In genomic region chr4:169604903-169605331, GRCh38 we compare ENCODE assay signal across 16 cellular contexts. TPM values are rescaled to one million over a fixed set of nuclear protein-coding genes. Genes with fewer than 3 reads are reported as not detected.
DNase-seq lines count a peak whose midpoint lies in the region; ATAC-seq and TF ChIP-seq lines count a peak whose summit lies in the region.
"Had no signal": no experiment of that assay in that cellular context is flagged by ENCODE, and none has a peak within 500 bp of the region (broad histone marks: within the 10 kb centered on the region; RNA-seq: fewer than 3 reads in every experiment).

No MANE protein-coding gene starts in this region.

- ATAC-seq in SK-N-SH treated with all-trans-retinoic acid at 6 μM for 48 hours = peak; percentile 64
- ATAC-seq in foreskin keratinocyte = peak; percentile 10
- no peak for ATAC-seq in HG03095 (IDR thresholded peaks at IDR 0.05; ENCODE audit: unreplicated experiment)
- ATAC-seq in GM21423 (IDR thresholded peaks at IDR 0.05; ENCODE audit: unreplicated experiment) = no peak

- no peak overlapping the region for H3K4me3 Mint-ChIP-seq in MCF 10A (ENCODE audit: unreplicated experiment)
- H3K4me3 Mint-ChIP-seq in endothelial cell (ENCODE audit: unreplicated experiment) = no peak overlapping the region
- H3K4me3 Mint-ChIP-seq: activated CD4-positive, alpha-beta T cell treated with anti-CD3 and anti-CD28 coated beads for 36 hours; nephron progenitor cell had no signal

- H3K27ac Mint-ChIP-seq in MCF 10A (ENCODE audit: low read depth, unreplicated experiment) = peak overlapping the region; percentile 86
- no peak overlapping the region for H3K27ac Mint-ChIP-seq in endothelial cell (ENCODE audit: unreplicated experiment)
- H3K27ac Mint-ChIP-seq: nephron progenitor cell had no signal

- no peak for TF ChIP-seq CTCF in MCF 10A (IDR thresholded peaks at IDR 0.05; ENCODE audit: unreplicated experiment)
- no peak for TF ChIP-seq CTCF in breast epithelium (IDR thresholded peaks at IDR 0.05)
- TF ChIP-seq CTCF in foreskin keratinocyte (conservative IDR thresholded peaks at IDR 0.05) = no peak
- TF ChIP-seq CTCF in endothelial cell (IDR thresholded peaks at IDR 0.05; ENCODE audit: unreplicated experiment) = no peak

- no peaks in the 10 kb centered on the region for H3K9me3 Mint-ChIP-seq in MCF 10A (ENCODE audit: unreplicated experiment)
- no peaks in the 10 kb centered on the region for H3K9me3 Mint-ChIP-seq in endothelial cell (ENCODE audit: unreplicated experiment)
- H3K9me3 Mint-ChIP-seq: activated T-cell treated with anti-CD3 and anti-CD28 coated beads, Interleukin-2, amount 50 U/mL, for 72 hours; nephron progenitor cell had no signal

- no peaks in the 10 kb centered on the region for H3K27me3 ChIP-seq in breast epithelium
- no peaks in the 10 kb centered on the region for H3K27me3 ChIP-seq in foreskin keratinocyte
- H3K27me3 ChIP-seq: left lung had no signal

- intact Hi-C loops in MCF 10A (cut with micrococcal nuclease) = no loop called here
- intact Hi-C loops in breast epithelium (cut with DNase I; ENCODE audit: low total_unique reads) = no loop called here

- H3K27me3 Mint-ChIP-seq in MCF 10A (ENCODE audit: insufficient read depth, unreplicated experiment) = no peaks in the 10 kb centered on the region
- H3K27me3 Mint-ChIP-seq in endothelial cell (ENCODE audit: unreplicated experiment) = no peaks in the 10 kb centered on the region
- H3K27me3 Mint-ChIP-seq: activated CD4-positive, alpha-beta T cell treated with anti-CD3 and anti-CD28 coated beads for 36 hours had no signal

- H3K4me1 ChIP-seq in breast epithelium (no peaks in the 10 kb centered on the region), foreskin keratinocyte (peaks cover 12% of the 10 kb centered on the region)
- H3K4me1 ChIP-seq: left lung had no signal

- no TSS peak for BruUV-seq in MCF 10A (replicated peaks; lab: Mats Ljungman, UMichigan)

- POLR2A ChIA-PET in MCF 10A (lab: Yijun Ruan, JAX) = interaction anchor here (0.9 to 2.4 kb wide), 2 partner anchors 15 to 56 kb away, joined by 6 to 12 read pairs; partner anchors contain the start of gene CLCN3

- peaks cover 8% of the 10 kb centered on the region for H3K4me1 Mint-ChIP-seq in MCF 10A (ENCODE audit: insufficient read depth, unreplicated experiment)
- no peaks in the 10 kb centered on the region for H3K4me1 Mint-ChIP-seq in endothelial cell (ENCODE audit: unreplicated experiment)
- H3K4me1 Mint-ChIP-seq: nephron progenitor cell had no signal

- H3K36me3 ChIP-seq in breast epithelium = no peaks in the 10 kb centered on the region

- no peak for DNase-seq in MCF 10A (ENCODE audit: unreplicated experiment)
- no peak for DNase-seq in breast epithelium (ENCODE audit: low spot score in 2 of 2)
- DNase-seq in foreskin keratinocyte = no peak
- peak; percentile 33 for DNase-seq in superior temporal gyrus (ENCODE audit: extremely low spot score)
- DNase-seq in endothelial cell (ENCODE audit: low spot score) = no peak
- DNase-seq: Karpas-422, left lung, NCI-H1417 treated with DMSO at 0.1 percent for 48 hours, NCI-H345, nephron progenitor cell, SHP77 treated with DMSO at 0.1 percent for 48 hours had no signal

- H3K4me3 ChIP-seq in breast epithelium = no peak overlapping the region
- H3K4me3 ChIP-seq: left lung had no signal

- H3K9me3 ChIP-seq in breast epithelium = no peaks in the 10 kb centered on the region
- H3K9me3 ChIP-seq: left lung had no signal

- no peak for TF ChIP-seq POLR2A in breast epithelium (IDR thresholded peaks at IDR 0.05)

- H3K36me3 Mint-ChIP-seq in MCF 10A (ENCODE audit: insufficient read depth, unreplicated experiment) (peaks cover 27% of the 10 kb centered on the region), endothelial cell (ENCODE audit: low read depth, unreplicated experiment) (no peaks in the 10 kb centered on the region)

- H3K27ac ChIP-seq in breast epithelium (no peak overlapping the region), foreskin keratinocyte (peak overlapping the region; percentile 25)
- H3K27ac ChIP-seq: left lung had no signal

- CTCF ChIA-PET in MCF 10A (lab: Yijun Ruan, JAX) = interaction anchor here (1.2 kb wide), 1 partner anchor 484 kb away, joined by 3 read pairs; no protein-coding TSS in a partner anchor

TF ChIP-seq in SK-N-SH treated with all-trans-retinoic acid at 6 μM for 48 hours, 23 proteins besides CTCF, POLR2A, EP300 and RAD21 (continues in another document):
- TF ChIP-seq RARB (CRISPR knock-in tag; IDR thresholded peaks at IDR 0.05) = no peak
- no peak for TF ChIP-seq ARNTL (CRISPR knock-in tag; IDR thresholded peaks at IDR 0.05; ENCODE audit: borderline replicate concordance, low read depth)
- TF ChIP-seq BACH2 (CRISPR knock-in tag; IDR thresholded peaks at IDR 0.05; ENCODE audit: borderline replicate concordance) = no peak; the same call in 1 of the 2 replicates
- TF ChIP-seq PPARA (CRISPR knock-in tag; IDR thresholded peaks at IDR 0.05; ENCODE audit: borderline replicate concordance) = no peak
- TF ChIP-seq OSR1 (CRISPR knock-in tag; IDR thresholded peaks at IDR 0.05) = no peak
- TF ChIP-seq ISL1 (CRISPR knock-in tag; IDR thresholded peaks at IDR 0.05) = peak; percentile 98
- peak; percentile 74; the same call in 1 of the 2 replicates for TF ChIP-seq ESRRG (CRISPR knock-in tag; IDR thresholded peaks at IDR 0.05)
- peak; percentile 88; the same call in 1 of the 2 replicates for TF ChIP-seq TCF4 (CRISPR knock-in tag; IDR thresholded peaks at IDR 0.05; ENCODE audit: borderline replicate concordance)
- no peak for TF ChIP-seq ZFP3 (CRISPR knock-in tag; IDR thresholded peaks at IDR 0.05)
- no peak; the same call in 1 of the 2 replicates for TF ChIP-seq GLIS3 (CRISPR knock-in tag; IDR thresholded peaks at IDR 0.05)
- peak; percentile 90 for TF ChIP-seq TSHZ2 (CRISPR knock-in tag; IDR thresholded peaks at IDR 0.05)
- no peak for TF ChIP-seq ZFP30 (CRISPR knock-in tag; IDR thresholded peaks at IDR 0.05)
- TF ChIP-seq SNAI2 (CRISPR knock-in tag; IDR thresholded peaks at IDR 0.05) = peak; percentile 50; the same call in 1 of the 2 replicates
- peak; percentile 50; the same call in 1 of the 2 replicates for TF ChIP-seq ZNF8 (CRISPR knock-in tag; IDR thresholded peaks at IDR 0.05)
- peak; percentile 88 for TF ChIP-seq CSRNP3 (CRISPR knock-in tag; IDR thresholded peaks at IDR 0.05)
- 0 out of 2 replicates have a peak, but pooled peaks have one; percentile 32 for TF ChIP-seq ZNF70 (CRISPR knock-in tag; IDR thresholded peaks at IDR 0.05)
- peak; percentile 88; the same call in 1 of the 2 replicates for TF ChIP-seq ZC3H10 (CRISPR knock-in tag; IDR thresholded peaks at IDR 0.05)
- TF ChIP-seq ZNF565 (CRISPR knock-in tag; conservative IDR thresholded peaks at IDR 0.05; ENCODE audit: low read depth) = no peak
- TF ChIP-seq CSDC2 (CRISPR knock-in tag; IDR thresholded peaks at IDR 0.05) = no peak

RNA-seq across cellular contexts. Expression of gene NEK1, which starts 7.5 kb away (rescaled TPM):
- total RNA-seq in MCF 10A (2022) (15.5 and 17.2 TPM in 2 replicates), breast epithelium (10 to 100 TPM; 14.4 to 18.1 (median 14.7) TPM), foreskin keratinocyte (10.3 and 11.1 TPM in 2 replicates), endothelial cell (ENCODE audit: unreplicated experiment) (12.5 TPM)
- 3.4 and 3.7 TPM in 2 replicates for polyA plus RNA-seq in foreskin keratinocyte

RNA-seq across cellular contexts. Expression of gene CLCN3, which starts 15.5 kb away (rescaled TPM):
- total RNA-seq in MCF 10A (2022) (56.0 and 67.8 TPM in 2 replicates), breast epithelium (10 to 100 TPM; 26.4 to 65.7 (median 32.8) TPM), foreskin keratinocyte (21.3 and 24.5 TPM in 2 replicates), endothelial cell (ENCODE audit: unreplicated experiment) (58.0 TPM)
- polyA plus RNA-seq in foreskin keratinocyte = 4.8 and 5.4 TPM in 2 replicates

Comparison
In these comparisons a context has a peak if more than half of its experiments do, and no peak if none do; other contexts are left out.
1. ATAC-seq: peak in SK-N-SH treated with all-trans-retinoic acid at 6 μM for 48 hours (single experiment) and foreskin keratinocyte (single experiment); none in HG03095 (single experiment) and GM21423 (single experiment).